In genomic region chr4:187063251-187063650, GRCh38 we compare ENCODE assay signal across 27 cellular contexts.
"Had no signal": no experiment of that assay in that cellular context is flagged by ENCODE, and none has a peak within 500 bp of the region (broad histone marks: within the 10 kb centered on the region; RNA-seq: fewer than 3 reads in every experiment).

No MANE protein-coding gene starts in this region.

- H3K36me3 ChIP-seq: stomach, suprapubic skin, thoracic aorta, thyroid gland, tibial artery, tibial nerve, transverse colon, upper lobe of left lung, upper lobe of right lung, uterus, vagina had no signal

- H3K9me3 Mint-ChIP-seq: stimulated activated naive CD8-positive, alpha-beta T cell treated with anti-CD3 and anti-CD28 coated beads, Interleukin-15, amount 100 ng/mL, for 72 hours; type B pancreatic cell had no signal

- H3K9me3 ChIP-seq: stomach, suprapubic skin, thoracic aorta, thyroid gland, tibial artery, tibial nerve, transverse colon, upper lobe of left lung, upper lobe of right lung, uterus, vagina had no signal

- H3K27me3 Mint-ChIP-seq: stimulated activated memory B cell treated with anti-CD40 and anti-IgM and Interleukin-4, amounts not matched to agents 10 μg/mL and 1 μg/mL and 100 μg/mL, for 72 hours; stimulated activated naive B cell treated with anti-CD40 and anti-IgM and Interleukin-4, amounts not matched to agents 10 μg/mL and 1 μg/mL and 100 μg/mL, for 72 hours; stimulated activated naive CD8-positive, alpha-beta T cell treated with anti-CD3 and anti-CD28 coated beads, Interleukin-15, amount 100 ng/mL, for 72 hours; stimulated activated naive CD8-positive, alpha-beta T cell treated with anti-CD3 and anti-CD28 coated beads, Interleukin-15, Interleukin-2, amounts not matched to agents 100 ng/mL and 50 ng/mL, for 24 hours; type B pancreatic cell had no signal

- H3K4me3 Mint-ChIP-seq: stimulated activated effector memory CD8-positive, alpha-beta T cell treated with anti-CD3 and anti-CD28 coated beads, Interleukin-12 subunit alpha, Interleukin-12 subunit beta, amount 100 ng/mL, for 72 hours; stimulated activated memory B cell treated with anti-CD40 and anti-IgM and Interleukin-4, amounts not matched to agents 10 μg/mL and 1 μg/mL and 100 μg/mL, for 72 hours; stimulated activated naive B cell treated with anti-CD40 and anti-IgM and Interleukin-4, amounts not matched to agents 10 μg/mL and 1 μg/mL and 100 μg/mL, for 72 hours; stimulated activated naive CD8-positive, alpha-beta T cell treated with anti-CD3 and anti-CD28 coated beads, Interleukin-15, amount 100 ng/mL, for 72 hours; stimulated activated naive CD8-positive, alpha-beta T cell treated with anti-CD3 and anti-CD28 coated beads, Interleukin-15, Interleukin-2, amounts not matched to agents 100 ng/mL and 50 ng/mL, for 24 hours; type B pancreatic cell had no signal

- H3K36me3 Mint-ChIP-seq: stimulated activated effector memory CD8-positive, alpha-beta T cell treated with anti-CD3 and anti-CD28 coated beads, Interleukin-12 subunit alpha, Interleukin-12 subunit beta, amount 100 ng/mL, for 72 hours; stimulated activated memory B cell treated with anti-CD40 and anti-IgM and Interleukin-4, amounts not matched to agents 10 μg/mL and 1 μg/mL and 100 μg/mL, for 72 hours; stimulated activated naive B cell treated with anti-CD40 and anti-IgM and Interleukin-4, amounts not matched to agents 10 μg/mL and 1 μg/mL and 100 μg/mL, for 72 hours; type B pancreatic cell had no signal

- ATAC-seq: stimulated activated effector memory CD8-positive, alpha-beta T cell treated with anti-CD3 and anti-CD28 coated beads, Interleukin-12 subunit alpha, Interleukin-12 subunit beta, amount 100 ng/mL, for 72 hours; stimulated activated memory B cell treated with anti-CD40 and anti-IgM and Interleukin-4, amounts not matched to agents 10 μg/mL and 1 μg/mL and 100 μg/mL, for 72 hours; stimulated activated naive B cell treated with anti-CD40 and anti-IgM and Interleukin-4, amounts not matched to agents 10 μg/mL and 1 μg/mL and 100 μg/mL, for 72 hours; stimulated activated naive CD8-positive, alpha-beta T cell treated with anti-CD3 and anti-CD28 coated beads, Interleukin-15, amount 100 ng/mL, for 72 hours; stimulated activated naive CD8-positive, alpha-beta T cell treated with anti-CD3 and anti-CD28 coated beads, Interleukin-15, Interleukin-2, amounts not matched to agents 100 U/mL and 50 U/mL, for 24 hours; upper lobe of right lung had no signal

- H3K27ac Mint-ChIP-seq: stimulated activated effector memory CD8-positive, alpha-beta T cell treated with anti-CD3 and anti-CD28 coated beads, Interleukin-12 subunit alpha, Interleukin-12 subunit beta, amount 100 ng/mL, for 72 hours; stimulated activated memory B cell treated with anti-CD40 and anti-IgM and Interleukin-4, amounts not matched to agents 10 μg/mL and 1 μg/mL and 100 μg/mL, for 72 hours; stimulated activated naive B cell treated with anti-CD40 and anti-IgM and Interleukin-4, amounts not matched to agents 10 μg/mL and 1 μg/mL and 100 μg/mL, for 72 hours; stimulated activated naive CD8-positive, alpha-beta T cell treated with anti-CD3 and anti-CD28 coated beads, Interleukin-15, amount 100 ng/mL, for 72 hours; stimulated activated naive CD8-positive, alpha-beta T cell treated with anti-CD3 and anti-CD28 coated beads, Interleukin-15, Interleukin-2, amounts not matched to agents 100 ng/mL and 50 ng/mL, for 24 hours; type B pancreatic cell had no signal

- DNase-seq: stimulated activated CD4-positive, alpha-beta T cell treated with anti-CD3 and anti-CD28 coated beads, Interleukin-2, amount 100 ng/mL, for 24 hours; stimulated activated CD4-positive, alpha-beta T cell treated with anti-CD3 and anti-CD28 coated beads, Interleukin-2, amount 100 ng/mL, for 48 hours; stimulated activated CD4-positive, alpha-beta T cell treated with anti-CD3 and anti-CD28 coated beads, Interleukin-4, amount 100 ng/mL, for 1 hour; stimulated activated CD4-positive, alpha-beta T cell treated with anti-CD3 and anti-CD28 coated beads, Interleukin-4, amount 100 ng/mL, for 24 hours; stimulated activated CD4-positive, alpha-beta T cell treated with anti-CD3 and anti-CD28 coated beads, Interleukin-4, amount 100 ng/mL, for 4 hours; stimulated activated CD8-positive, alpha-beta memory T cell treated with anti-CD3 and anti-CD28 coated beads, Interleukin-4, amount 100 ng/mL, for 48 hours; stimulated activated naive B cell treated with anti-CD40 and anti-IgM and Interleukin-4, amounts not matched to agents 10 μg/mL and 1 μg/mL and 100 μg/mL, for 72 hours; stimulated activated naive CD4-positive, alpha-beta T cell; stimulated activated naive CD4-positive, alpha-beta T cell treated with Interleukin-2 at 50 U/mL for 16 hours; stimulated activated naive CD8-positive, alpha-beta T cell treated with anti-CD3 and anti-CD28 coated beads, Interleukin-15, amount 100 ng/mL, for 72 hours; stimulated activated naive CD8-positive, alpha-beta T cell treated with anti-CD3 and anti-CD28 coated beads, Interleukin-15, Interleukin-2, amounts not matched to agents 100 U/mL and 50 U/mL, for 24 hours; stomach; substantia nigra; thyroid gland; tibial artery; transverse colon; upper lobe of right lung; uterus had no signal

- H3K27ac ChIP-seq: stomach, suprapubic skin, thoracic aorta, thyroid gland, tibial artery, tibial nerve, transverse colon, upper lobe of left lung, upper lobe of right lung, uterus, vagina had no signal

- H3K4me1 ChIP-seq: stomach, suprapubic skin, thyroid gland, tibial nerve, upper lobe of left lung, upper lobe of right lung, uterus, vagina had no signal

- H3K4me1 Mint-ChIP-seq: stimulated activated effector memory CD8-positive, alpha-beta T cell treated with anti-CD3 and anti-CD28 coated beads, Interleukin-12 subunit alpha, Interleukin-12 subunit beta, amount 100 ng/mL, for 72 hours; stimulated activated memory B cell treated with anti-CD40 and anti-IgM and Interleukin-4, amounts not matched to agents 10 μg/mL and 1 μg/mL and 100 μg/mL, for 72 hours; stimulated activated naive B cell treated with anti-CD40 and anti-IgM and Interleukin-4, amounts not matched to agents 10 μg/mL and 1 μg/mL and 100 μg/mL, for 72 hours; stimulated activated naive CD8-positive, alpha-beta T cell treated with anti-CD3 and anti-CD28 coated beads, Interleukin-15, amount 100 ng/mL, for 72 hours had no signal

- H3K4me3 ChIP-seq: stomach, suprapubic skin, thoracic aorta, thyroid gland, tibial artery, tibial nerve, transverse colon, upper lobe of left lung, upper lobe of right lung, uterus, vagina had no signal

- H3K27me3 ChIP-seq: stomach, suprapubic skin, thyroid gland, tibial artery, tibial nerve, transverse colon, upper lobe of left lung, upper lobe of right lung, uterus, vagina had no signal
